Comparison of ENCODE assay signal across 36 cellular contexts in genomic region chr6:9161731-9162130, GRCh38.
"Had no signal": no experiment of that assay in that cellular context is flagged by ENCODE, and none has a peak within 500 bp of the region (broad histone marks: within the 10 kb centered on the region; RNA-seq: fewer than 3 reads in every experiment).

No MANE protein-coding gene starts in this region.

- FAIRE-seq: TTC549 had no signal

- H3K9me3 Mint-ChIP-seq: activated T-helper 1 cell treated with anti-CD3 and anti-CD28 coated beads, Interleukin-12 subunit alpha, Interleukin-12 subunit beta, Interleukin-2, Interleukin-4 antibody, amounts not matched to agents 30 ng/mL and 10 ng/mL and 1 ng/mL, durations not matched to agents 14 hours and 24 hours and 36 hours had no signal

- H3K4me1 Mint-ChIP-seq: activated B cell treated with CpG ODN at 0.5 μM for 24 hours; activated naive CD4-positive, alpha-beta T cell treated with anti-CD3 and anti-CD28 coated beads, Interleukin-2, amount 10 ng/mL, durations not matched to agents 7 days and 5 days; activated naive CD8-positive, alpha-beta T cell treated with anti-CD3 and anti-CD28 coated beads, Interleukin-2, amount 50 U/mL, for 24 hours; brain had no signal

- H3K4me3 ChIP-seq: Peyer's patch, SK-N-MC had no signal

- H3K9me3 ChIP-seq: Peyer's patch had no signal

- H3K27ac ChIP-seq: Peyer's patch, SK-N-MC, VCaP had no signal

- ATAC-seq: activated naive CD8-positive, alpha-beta T cell treated with anti-CD3 and anti-CD28 coated beads, Interleukin-2, amount 50 U/mL, for 24 hours; activated T-cell treated with anti-CD3 and anti-CD28 coated beads, Interleukin-2, amount 50 U/mL, for 4 hours; PC-3 had no signal

- H3K27me3 ChIP-seq: Peyer's patch had no signal

- H3K27me3 Mint-ChIP-seq: activated B cell treated with CpG ODN at 0.5 μM for 24 hours; activated CD4-positive, alpha-beta memory T cell treated with anti-CD3 and anti-CD28 coated beads for 36 hours; activated naive CD4-positive, alpha-beta T cell treated with anti-CD3 and anti-CD28 coated beads, Interleukin-2, amount 10 ng/mL, durations not matched to agents 7 days and 5 days; activated naive CD8-positive, alpha-beta T cell; activated naive CD8-positive, alpha-beta T cell treated with anti-CD3 and anti-CD28 coated beads, Interleukin-2, amount 50 U/mL, for 24 hours had no signal

- DNase-seq: activated B cell treated with CpG ODN at 0.5 μM for 24 hours; activated CD4-positive, alpha-beta memory T cell treated with anti-CD3 and anti-CD28 coated beads for 36 hours; activated CD4-positive, alpha-beta T cell treated with anti-CD3 and anti-CD28 coated beads for 4 hours; activated CD4-positive, alpha-beta T cell treated with anti-CD3 and anti-CD28 coated beads, Interleukin-2, amount 50 U/mL, for 1 hour; activated CD4-positive, CD25-positive, alpha-beta regulatory T cell treated with anti-CD3 and anti-CD28 coated beads, Interleukin-2, amount 50 U/mL, for 72 hours; activated CD8-positive, alpha-beta memory T cell treated with anti-CD3 and anti-CD28 coated beads, Interleukin-2, amount 50 U/mL, for 4 hours; activated naive CD4-positive, alpha-beta T cell treated with anti-CD3 and anti-CD28 coated beads, Interleukin-2, amount 10 ng/mL, durations not matched to agents 7 days and 5 days; activated naive CD8-positive, alpha-beta T cell treated with anti-CD3 and anti-CD28 coated beads, Interleukin-2, amount 50 U/mL, for 24 hours; activated T-cell treated with anti-CD3 and anti-CD28 coated beads for 4 hours; activated T-cell treated with anti-CD3 and anti-CD28 coated beads, Interleukin-2, amount 50 U/mL, for 4 hours; anterior cingulate cortex; central memory CD4-positive, alpha-beta T cell; Karpas-422; KBM-7; NCI-H1105; NCI-H1417 treated with DMSO at 0.1 percent for 48 hours; NCI-H187 treated with DMSO at 0.1 percent for 48 hours; NCI-H2081; NCI-H2171 treated with DMSO at 0.1 percent for 48 hours; NCI-H2227 treated with DMSO at 0.1 percent for 48 hours; NCI-H446; NCI-H510A treated with DMSO at 0.1 percent for 48 hours; NCI-H526 treated with DMSO at 0.1 percent for 48 hours; NCI-H82; NK-92 treated with Interleukin-12 subunit alpha and Interleukin-12 subunit beta, amount 100 ng/mL, for 24 hours; PC-3; Peyer's patch; Right ventricle myocardium superior had no signal

- H3K27ac Mint-ChIP-seq: activated B cell treated with CpG ODN at 0.5 μM for 24 hours; activated CD4-positive, alpha-beta memory T cell treated with anti-CD3 and anti-CD28 coated beads for 36 hours; activated naive CD4-positive, alpha-beta T cell treated with anti-CD3 and anti-CD28 coated beads, Interleukin-2, amount 10 ng/mL, durations not matched to agents 7 days and 5 days; activated naive CD8-positive, alpha-beta T cell; activated naive CD8-positive, alpha-beta T cell treated with anti-CD3 and anti-CD28 coated beads, Interleukin-2, amount 50 U/mL, for 24 hours; activated T-helper 1 cell treated with anti-CD3 and anti-CD28 coated beads, Interleukin-12 subunit alpha, Interleukin-12 subunit beta, Interleukin-2, Interleukin-4 antibody, amounts not matched to agents 30 ng/mL and 10 ng/mL and 1 ng/mL, durations not matched to agents 14 hours and 24 hours and 36 hours; brain; T-helper 1 cell treated with Interleukin-12 subunit alpha and Interleukin-12 subunit beta and Interleukin-4 antibody, amounts not matched to agents 30 μg/mL and 1 μg/mL, for 36 hours; T-helper 2 cell treated with Interferon-gamma antibody and Interleukin-4, amounts not matched to agents 5 μg/mL and 100 μg/mL, for 36 hours had no signal

- H3K4me1 ChIP-seq: Peyer's patch had no signal

- H3K4me3 Mint-ChIP-seq: activated B cell treated with CpG ODN at 0.5 μM for 24 hours; activated CD4-positive, alpha-beta memory T cell treated with anti-CD3 and anti-CD28 coated beads for 36 hours; activated naive CD4-positive, alpha-beta T cell treated with anti-CD3 and anti-CD28 coated beads, Interleukin-2, amount 10 ng/mL, durations not matched to agents 7 days and 5 days; activated naive CD8-positive, alpha-beta T cell; activated naive CD8-positive, alpha-beta T cell treated with anti-CD3 and anti-CD28 coated beads, Interleukin-2, amount 50 U/mL, for 24 hours; activated T-cell treated with anti-CD3 and anti-CD28 coated beads, Interleukin-2, amount 50 U/mL, for 4 hours; activated T-helper 1 cell treated with anti-CD3 and anti-CD28 coated beads, Interleukin-12 subunit alpha, Interleukin-12 subunit beta, Interleukin-2, Interleukin-4 antibody, amounts not matched to agents 30 ng/mL and 10 ng/mL and 1 ng/mL, durations not matched to agents 14 hours and 24 hours and 36 hours; brain; T-helper 1 cell treated with Interleukin-12 subunit alpha and Interleukin-12 subunit beta and Interleukin-4 antibody, amounts not matched to agents 30 μg/mL and 1 μg/mL, for 36 hours; T-helper 2 cell treated with Interferon-gamma antibody and Interleukin-4, amounts not matched to agents 5 μg/mL and 100 μg/mL, for 36 hours had no signal

- H3K36me3 ChIP-seq: Peyer's patch had no signal

- H3K36me3 Mint-ChIP-seq: activated CD4-positive, alpha-beta memory T cell treated with anti-CD3 and anti-CD28 coated beads for 36 hours; activated naive CD4-positive, alpha-beta T cell treated with anti-CD3 and anti-CD28 coated beads, Interleukin-2, amount 10 ng/mL, durations not matched to agents 7 days and 5 days; activated naive CD8-positive, alpha-beta T cell; brain had no signal
